ENCODE assay signal across 22 cellular contexts in the genomic region with DNA sequence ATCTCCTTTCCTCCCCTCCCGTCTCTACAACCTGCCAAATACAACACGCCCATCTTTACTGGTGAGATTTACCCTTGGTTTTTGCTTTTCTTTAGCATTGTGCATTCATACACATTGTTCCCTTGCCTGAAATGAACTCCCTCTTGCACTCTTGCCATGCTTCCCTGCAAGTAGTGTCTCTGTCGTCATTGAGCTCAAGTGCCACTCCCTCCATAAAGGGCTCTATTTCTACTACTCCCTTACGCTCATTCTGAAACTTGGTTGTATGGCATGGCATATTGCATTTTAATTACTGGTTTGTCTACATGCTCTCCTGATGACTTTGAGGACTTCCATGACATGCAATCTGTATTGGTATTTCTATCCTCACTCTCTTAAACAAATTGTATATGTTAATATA.
"Had no signal": no experiment of that assay in that cellular context is flagged by ENCODE, and none has a peak within 500 bp of the region (broad histone marks: within the 10 kb centered on the region; RNA-seq: fewer than 3 reads in every experiment).

No MANE protein-coding gene starts in this region.

- H3K9me3 Mint-ChIP-seq: effector memory CD8-positive, alpha-beta T cell; endodermal cell; mesothelial cell of epicardium had no signal

- H3K4me1 ChIP-seq: colonic mucosa, foreskin keratinocyte, lower lobe of right lung had no signal

- H3K4me3 ChIP-seq: colonic mucosa, esophagus muscularis mucosa, gastroesophageal sphincter, heart left ventricle, hepatocyte, left lung, lower lobe of right lung had no signal

- H3K27ac Mint-ChIP-seq: dendritic cell treated with granulocyte-macrophage colony-stimulating factor and Interleukin-4, amounts not matched to agents 40 ng/mL and 50 ng/mL, for 4 days; effector memory CD8-positive, alpha-beta T cell; endodermal cell; immature natural killer cell; mesothelial cell of epicardium; naive thymus-derived CD4-positive, alpha-beta T cell had no signal

- H3K4me3 Mint-ChIP-seq: dendritic cell treated with granulocyte-macrophage colony-stimulating factor and Interleukin-4, amounts not matched to agents 40 ng/mL and 50 ng/mL, for 4 days; effector memory CD8-positive, alpha-beta T cell; endodermal cell; immature natural killer cell; mesothelial cell of epicardium; naive thymus-derived CD4-positive, alpha-beta T cell had no signal

- H3K4me1 Mint-ChIP-seq: endodermal cell; immature natural killer cell; naive thymus-derived CD4-positive, alpha-beta T cell had no signal

- H3K27me3 ChIP-seq: colonic mucosa, esophagus muscularis mucosa, foreskin keratinocyte, gastroesophageal sphincter, heart left ventricle, hepatocyte, left lung had no signal

- H3K9me3 ChIP-seq: colonic mucosa, esophagus muscularis mucosa, gastroesophageal sphincter, heart left ventricle, left lung, lower lobe of right lung had no signal

- ATAC-seq: effector memory CD8-positive, alpha-beta T cell; foreskin keratinocyte; gastroesophageal sphincter; heart left ventricle; left lung; left ventricle myocardium superior; lower lobe of right lung; naive thymus-derived CD4-positive, alpha-beta T cell had no signal

- H3K36me3 ChIP-seq: colonic mucosa, esophagus muscularis mucosa, gastroesophageal sphincter, left lung, lower lobe of right lung had no signal

- H3K4me2 ChIP-seq: hepatocyte had no signal

- H3K36me3 Mint-ChIP-seq: immature natural killer cell; naive thymus-derived CD4-positive, alpha-beta T cell had no signal

- DNase-seq: colonic mucosa; cortex of kidney; effector CD8-positive, alpha-beta T cell; effector memory CD8-positive, alpha-beta T cell; endodermal cell; foreskin keratinocyte; heart left ventricle; hypothalamus; immature natural killer cell; islet precursor cell; kidney; kidney glomerular epithelial cell; left lung; left ventricle myocardium superior; lower lobe of right lung; mesenchymal stem cell; naive thymus-derived CD4-positive, alpha-beta T cell had no signal

- H2AFZ ChIP-seq: hepatocyte had no signal

- H3K79me2 ChIP-seq: hepatocyte had no signal

- H3K27ac ChIP-seq: colonic mucosa, esophagus muscularis mucosa, foreskin keratinocyte, gastroesophageal sphincter, heart left ventricle, hepatocyte, left lung, lower lobe of right lung had no signal

- H3K27me3 Mint-ChIP-seq: dendritic cell treated with granulocyte-macrophage colony-stimulating factor and Interleukin-4, amounts not matched to agents 40 ng/mL and 50 ng/mL, for 4 days; effector memory CD8-positive, alpha-beta T cell; naive thymus-derived CD4-positive, alpha-beta T cell had no signal
